ENCODE assay signal across 10 cellular contexts in genomic region chr6:106518748-106519147, GRCh38.
DNase-seq lines count a peak whose midpoint lies in the region; ATAC-seq and TF ChIP-seq lines count a peak whose summit lies in the region.
"Had no signal": no experiment of that assay in that cellular context is flagged by ENCODE, and none has a peak within 500 bp of the region (broad histone marks: within the 10 kb centered on the region; RNA-seq: fewer than 3 reads in every experiment).

No MANE protein-coding gene starts in this region.

- no peak overlapping the region for H3K4me3 Mint-ChIP-seq in chondrocyte (ENCODE audit: unreplicated experiment)

- intact Hi-C loops in spleen (cut with DNase I; ENCODE audit: low total_unique reads) = no loop called here

- no peak for TF ChIP-seq POLR2A in spleen (IDR thresholded peaks at IDR 0.05)

- peaks cover 35% of the 10 kb centered on the region for H3F3A ChIP-seq in GM23248 (ENCODE audit: insufficient read depth)

- no peaks in the 10 kb centered on the region for H3K9me3 ChIP-seq in GM23248 (ENCODE audit: low read depth)
- no peaks in the 10 kb centered on the region for H3K9me3 ChIP-seq in spleen
- H3K9me3 ChIP-seq: HAP-1 had no signal

- ATAC-seq in HG02852 (IDR thresholded peaks at IDR 0.05; ENCODE audit: unreplicated experiment) (no peak), HG02610 (IDR thresholded peaks at IDR 0.05; ENCODE audit: unreplicated experiment) (no peak)

- peak overlapping the region; percentile 86 for H3K27ac Mint-ChIP-seq in chondrocyte (ENCODE audit: unreplicated experiment)

- no peaks in the 10 kb centered on the region for H3K9me2 ChIP-seq in GM23248 (ENCODE audit: insufficient read depth)

- peak overlapping the region; percentile 72 for H3K9ac ChIP-seq in GM23248

- H3K4me1 ChIP-seq in GM23248 (ENCODE audit: insufficient read depth) = peaks cover 23% of the 10 kb centered on the region
- H3K4me1 ChIP-seq in spleen = peaks cover 37 to 100% (median 96%) of the 10 kb centered on the region in 6 donors
- H3K4me1 ChIP-seq: HAP-1 had no signal

- H3K4me2 ChIP-seq in GM23248 (ENCODE audit: unreplicated experiment) = peak overlapping the region; percentile 89

- H3K27me3 ChIP-seq in GM23248 (replicated peaks; ENCODE audit: insufficient read depth) (no peaks in the 10 kb centered on the region), spleen (replicated peaks in 1 of 7) (no peaks in the 10 kb centered on the region)

- H4K20me1 ChIP-seq in GM23248 (ENCODE audit: insufficient read depth) = no peaks in the 10 kb centered on the region

- H2AFZ ChIP-seq in GM23248 = peak overlapping the region; percentile 77

- H3K4me3 ChIP-seq in GM23248 (peak overlapping the region; percentile 64), spleen (peak overlapping the region in 1 of 8 donors; percentile 62)
- H3K4me3 ChIP-seq: HAP-1 had no signal

- no peak for DNase-seq in GM23248
- no peak for DNase-seq in RWPE1 (ENCODE audit: low spot score)
- DNase-seq in chondrocyte (ENCODE audit: low spot score) = no peak
- no peak for DNase-seq in spleen
- no peak for DNase-seq in NCI-H2171 (lab: John Stamatoyannopoulos, UW)
- DNase-seq: NCI-H1105, NCI-H82 had no signal

- peaks cover 20% of the 10 kb centered on the region for H3K79me2 ChIP-seq in GM23248 (ENCODE audit: insufficient read depth)

- CTCF ChIA-PET in RWPE1 (lab: Yijun Ruan, JAX) = no interaction called here

- 89 to 95% methylated on average over 3 of the region's 3 CpGs for WGBS in GM23248 (ENCODE audit: low coverage in 1 of 2, low lambda C conversion rate in 2 of 2, missing lambda C conversion rate in 2 of 2), 2 experiments
- 82 to 91% (median 88%) methylated on average over 3 of the region's 3 CpGs for WGBS in spleen, 5 donors

- peaks cover 32% of the 10 kb centered on the region for H3K4me1 Mint-ChIP-seq in chondrocyte (ENCODE audit: low read depth)

- H3K9me3 Mint-ChIP-seq in chondrocyte (ENCODE audit: low read depth) = no peaks in the 10 kb centered on the region

- peak overlapping the region; percentile 89 for H3K27ac ChIP-seq in GM23248
- H3K27ac ChIP-seq in RWPE1 = peak overlapping the region; percentile 80
- H3K27ac ChIP-seq in spleen = peak overlapping the region; percentile 80 to 97 (median 92)

- H3K36me3 Mint-ChIP-seq in chondrocyte (ENCODE audit: low read depth) = no peaks in the 10 kb centered on the region

- H3K36me3 ChIP-seq in GM23248 (ENCODE audit: low read depth) (no peaks in the 10 kb centered on the region), spleen (no peaks in the 10 kb centered on the region)
- H3K36me3 ChIP-seq: HAP-1 had no signal

- no peak for TF ChIP-seq CTCF in RWPE1 (conservative IDR thresholded peaks at IDR 0.05; ENCODE audit: low read depth)
- no peak for TF ChIP-seq CTCF in chondrocyte (IDR thresholded peaks at IDR 0.05)
- TF ChIP-seq CTCF in spleen (IDR thresholded peaks at IDR 0.05 in 8 of 11, conservative IDR thresholded peaks at IDR 0.05 in 3 of 11) = no peak

- in situ Hi-C loops in GM23248 (cut with MboI) = no loop called here

- H3K27me3 Mint-ChIP-seq in chondrocyte (ENCODE audit: low read depth) = no peaks in the 10 kb centered on the region

- POLR2A ChIA-PET in RWPE1 (lab: Yijun Ruan, JAX; ENCODE audit: low non-redundant PET) = no interaction called here
